Comparison of ENCODE assay signal across 20 cellular contexts in genomic region chr7:40972426-40972825, GRCh38.
"Had no signal": no experiment of that assay in that cellular context is flagged by ENCODE, and none has a peak within 500 bp of the region (broad histone marks: within the 10 kb centered on the region; RNA-seq: fewer than 3 reads in every experiment).

No MANE protein-coding gene starts in this region.

- DNase-seq: cerebellar nuclear complex; effector CD4-positive, alpha-beta T cell; heart left ventricle; hippocampal formation; kidney glomerular epithelial cell; mammary epithelial cell; natural killer cell; posterior cingulate gyrus; sigmoid colon; stimulated activated CD4-positive, alpha-beta T cell treated with anti-CD3 and anti-CD28 coated beads, Interleukin-2, amount 100 ng/mL, for 24 hours; stimulated activated CD4-positive, alpha-beta T cell treated with anti-CD3 and anti-CD28 coated beads, Interleukin-4, amount 100 ng/mL, for 4 hours; stimulated activated naive CD4-positive, alpha-beta T cell; stomach; substantia nigra; transverse colon had no signal

- ATAC-seq: esophagus mucosa, heart left ventricle, natural killer cell had no signal

- H3K36me3 Mint-ChIP-seq: natural killer cell had no signal

- H3K4me3 ChIP-seq: heart left ventricle, sigmoid colon, skin epidermis, stomach, thoracic aorta, transverse colon had no signal

- H3K27ac ChIP-seq: heart left ventricle, sigmoid colon, skin epidermis, stomach, thoracic aorta, transverse colon had no signal

- H3K27me3 ChIP-seq: heart left ventricle, sigmoid colon, stomach, transverse colon had no signal

- H3K4me1 ChIP-seq: heart left ventricle, sigmoid colon, stomach, transverse colon had no signal

- H3K4me1 Mint-ChIP-seq: natural killer cell, neural crest cell had no signal

- H3K9me3 Mint-ChIP-seq: dendritic cell treated with granulocyte-macrophage colony-stimulating factor and Interleukin-4, amounts not matched to agents 40 ng/mL and 50 ng/mL, for 4 days had no signal

- H3K27me3 Mint-ChIP-seq: dendritic cell treated with granulocyte-macrophage colony-stimulating factor and Interleukin-4, amounts not matched to agents 40 ng/mL and 50 ng/mL, for 4 days had no signal

- H3K27ac Mint-ChIP-seq: dendritic cell treated with granulocyte-macrophage colony-stimulating factor and Interleukin-4, amounts not matched to agents 40 ng/mL and 50 ng/mL, for 4 days; natural killer cell had no signal

- H3K4me3 Mint-ChIP-seq: dendritic cell treated with granulocyte-macrophage colony-stimulating factor and Interleukin-4, amounts not matched to agents 40 ng/mL and 50 ng/mL, for 4 days; natural killer cell; neural crest cell had no signal

- H3K36me3 ChIP-seq: heart left ventricle, sigmoid colon, stomach, thoracic aorta, transverse colon had no signal
